ENCODE assay signal across 9 cellular contexts in the genomic region with DNA sequence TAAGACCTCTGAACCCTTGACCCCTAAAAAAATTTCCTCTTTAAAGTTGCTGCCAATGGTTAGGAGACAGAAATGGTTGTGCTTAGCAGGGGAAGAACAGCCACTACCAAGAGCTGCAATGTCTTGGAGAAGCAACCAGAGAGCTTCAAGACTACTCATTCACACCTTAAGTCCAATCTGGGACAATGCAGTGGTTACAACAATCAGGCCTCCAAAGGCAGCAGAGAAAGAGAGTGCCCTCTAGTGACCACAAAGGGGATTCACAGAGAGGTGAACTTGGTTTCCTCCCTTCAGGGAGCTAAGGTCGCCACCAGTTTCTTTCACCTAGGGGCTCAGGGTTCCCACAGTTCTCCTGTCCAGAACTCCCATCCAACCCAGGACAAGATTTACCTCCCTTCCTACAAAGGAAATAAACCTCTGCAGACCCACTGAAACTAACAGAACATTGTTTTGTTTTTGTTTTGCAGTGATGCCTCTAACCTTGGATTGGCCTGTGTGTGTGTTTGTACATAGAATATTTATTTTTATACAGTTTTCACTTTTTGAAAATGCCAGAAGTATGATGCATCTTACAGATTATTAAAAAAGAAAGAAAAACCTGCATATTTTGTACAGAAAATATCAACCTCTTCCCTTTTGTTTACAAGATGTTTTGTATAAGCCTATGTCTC.
A peak's percentile ranks its signal among the peaks of the same experiment; 100 is the strongest.
DNase-seq lines count a peak whose midpoint lies in the region; ATAC-seq and TF ChIP-seq lines count a peak whose summit lies in the region.
"Had no signal": no experiment of that assay in that cellular context is flagged by ENCODE, and none has a peak within 500 bp of the region (broad histone marks: within the 10 kb centered on the region; RNA-seq: fewer than 3 reads in every experiment).

No MANE protein-coding gene starts in this region.

- no peak overlapping the region for H3K4me3 Mint-ChIP-seq in T-cell

- H3K9me3 ChIP-seq in MM.1S (replicated peaks; ENCODE audit: insufficient read depth, low read length) (no peaks in the 10 kb centered on the region), fibroblast of lung (ENCODE audit: control insufficient read depth, insufficient read depth, low read depth, low read length) (no peaks in the 10 kb centered on the region), trophoblast cell (ENCODE audit: insufficient read depth, low read depth, low read length) (peaks cover 2% of the 10 kb centered on the region)

- H3K27me3 Mint-ChIP-seq in T-cell, result peaks cover 15 to 31% of the 10 kb centered on the region in 2 donors

- H3F3A ChIP-seq in MM.1S (ENCODE audit: insufficient read depth, low read length), result no peaks in the 10 kb centered on the region

- CTCF ChIA-PET in T-cell (lab: Charles Lee), result interaction anchor here (0.5 to 1.2 kb wide), 6 partner anchors 12 to 866 kb away, joined by 3 to 5 read pairs (median 3); a partner anchor contains a TSS

- no peak overlapping the region for H2BK12ac ChIP-seq in trophoblast cell (ENCODE audit: low read length)

- no peaks in the 10 kb centered on the region for H3K79me1 ChIP-seq in trophoblast cell (ENCODE audit: low read length)

- H4K91ac ChIP-seq in trophoblast cell (ENCODE audit: low read depth, low read length), result no peak overlapping the region

- no peaks in the 10 kb centered on the region for H3K9me2 ChIP-seq in MM.1S (replicated peaks; ENCODE audit: insufficient read depth, low read length)

- WGBS in trophoblast cell (ENCODE audit: extremely low coverage, insufficient coverage, insufficient read length), result no CpG with 5 or more reads among the region's 1 CpG

- H3K36me3 Mint-ChIP-seq in T-cell, result no peaks in the 10 kb centered on the region

- no peak overlapping the region for H3K27ac Mint-ChIP-seq in T-cell

- H3K27ac ChIP-seq in MM.1S (ENCODE audit: low read length) (no peak overlapping the region), fibroblast of lung (ENCODE audit: insufficient read depth, low read length) (no peak overlapping the region), trophoblast cell (ENCODE audit: low read depth, low read length) (no peak overlapping the region)

- no peak overlapping the region for H2AK5ac ChIP-seq in trophoblast cell (ENCODE audit: low read length)

- no peaks in the 10 kb centered on the region for H3K4me1 ChIP-seq in MM.1S (ENCODE audit: low read length)
- H3K4me1 ChIP-seq in fibroblast of lung (ENCODE audit: control insufficient read depth, extremely low read depth, insufficient read depth, low read length), result no peaks in the 10 kb centered on the region
- H3K4me1 ChIP-seq in trophoblast cell (ENCODE audit: control insufficient read depth in 1 of 2, insufficient read depth in 2 of 2, low read length in 2 of 2), result no peaks in the 10 kb centered on the region

- H3K4me3 ChIP-seq in MM.1S (ENCODE audit: low read length) (no peak overlapping the region), fibroblast of lung (replicated peaks in 1 of 4; ENCODE audit: control extremely low read depth in 1 of 4, insufficient read depth in 1 of 4, low read depth in 3 of 4, low read length in 4 of 4) (no peak overlapping the region), trophoblast cell (ENCODE audit: low read depth, low read length) (no peak overlapping the region)
- H3K4me3 ChIP-seq: skin epidermis had no signal

- no peak overlapping the region for H2BK5ac ChIP-seq in trophoblast cell (ENCODE audit: low read depth, low read length, poor library complexity)

- no peak overlapping the region for H4K8ac ChIP-seq in trophoblast cell (ENCODE audit: low read depth, low read length)

- no peak overlapping the region for H3K14ac ChIP-seq in trophoblast cell (ENCODE audit: low read length)

- H3K23ac ChIP-seq in trophoblast cell (ENCODE audit: low read length), result no peak overlapping the region

- H3K4me1 Mint-ChIP-seq in T-cell, result no peaks in the 10 kb centered on the region

- no peaks in the 10 kb centered on the region for H3K9me3 Mint-ChIP-seq in T-cell

- H4K12ac ChIP-seq in trophoblast cell (ENCODE audit: low read depth, low read length), result no peak overlapping the region

- no peaks in the 10 kb centered on the region for H3K79me2 ChIP-seq in MM.1S (ENCODE audit: low read length)
- H3K79me2 ChIP-seq in fibroblast of lung (ENCODE audit: control insufficient read depth, insufficient read depth, low read length), result no peaks in the 10 kb centered on the region
- H3K79me2 ChIP-seq in trophoblast cell (ENCODE audit: control insufficient read depth, insufficient read depth, low read length, poor library complexity), result no peaks in the 10 kb centered on the region

- H3K9ac ChIP-seq in MM.1S (ENCODE audit: low read length) (no peak overlapping the region), fibroblast of lung (ENCODE audit: insufficient read depth, low read length) (no peak overlapping the region), trophoblast cell (ENCODE audit: low read length) (no peak overlapping the region)

- no peak overlapping the region for H2AFZ ChIP-seq in MM.1S (ENCODE audit: low read length)
- no peak overlapping the region for H2AFZ ChIP-seq in fibroblast of lung (ENCODE audit: low read length)
- no peak overlapping the region for H2AFZ ChIP-seq in trophoblast cell (ENCODE audit: insufficient read depth, low read length, poor library complexity)

- H3K27me3 ChIP-seq in MM.1S (replicated peaks; ENCODE audit: insufficient read depth, low read length), result no peaks in the 10 kb centered on the region; the same call in 1 of the 2 replicates
- no peaks in the 10 kb centered on the region for H3K27me3 ChIP-seq in fibroblast of lung (ENCODE audit: control insufficient read depth, insufficient read depth, low read length)
- H3K27me3 ChIP-seq in trophoblast cell (ENCODE audit: insufficient read depth, low read length), result no peaks in the 10 kb centered on the region

- DNase-seq in COLO829 (ENCODE audit: low spot score) (peak; percentile 53), MM.1S (peak; percentile 59), T-cell (peak in 1 of 34 experiments; percentile 10), fibroblast of lung (ENCODE audit: low read depth in 2 of 2) (peak; percentile 44 to 63), trophoblast cell (peak; percentile 19 to 68)

- peak; percentile 90 for TF ChIP-seq CTCF in MM.1S (IDR thresholded peaks at IDR 0.05; ENCODE audit: low read length)
- peak; percentile 76 to 91 for TF ChIP-seq CTCF in fibroblast of lung (conservative IDR thresholded peaks at IDR 0.05 in 1 of 2, IDR thresholded peaks at IDR 0.05 in 1 of 2; ENCODE audit: low read depth in 1 of 2, low read length in 2 of 2)

- POLR2A ChIA-PET in T-cell (lab: Charles Lee), result no interaction called here

- no peak overlapping the region for H3K4me2 ChIP-seq in MM.1S (ENCODE audit: low read depth, low read length)
- H3K4me2 ChIP-seq in fibroblast of lung (ENCODE audit: extremely low read depth, insufficient read depth, low read length), result no peak overlapping the region
- H3K4me2 ChIP-seq in trophoblast cell (ENCODE audit: low read length), result no peak overlapping the region

- H3K18ac ChIP-seq in trophoblast cell (ENCODE audit: low read length), result no peak overlapping the region

- H2BK120ac ChIP-seq in trophoblast cell (ENCODE audit: insufficient read depth, low read length, poor library complexity), result no peak overlapping the region

- ATAC-seq in GM18909 (IDR thresholded peaks at IDR 0.05; ENCODE audit: poor library complexity, unreplicated experiment) (peak; percentile 63), T-cell (replicated peaks in 1 of 4) (peak in 3 of 4 experiments; percentile 29 to 58 (median 39)), HG03135 (IDR thresholded peaks at IDR 0.05; ENCODE audit: unreplicated experiment) (no peak), GM21737 (IDR thresholded peaks at IDR 0.05; ENCODE audit: unreplicated experiment) (no peak)

- H3K36me3 ChIP-seq in MM.1S (replicated peaks; ENCODE audit: insufficient read depth, low read length) (no peaks in the 10 kb centered on the region), fibroblast of lung (ENCODE audit: control insufficient read depth, insufficient read depth, low read length) (no peaks in the 10 kb centered on the region), trophoblast cell (ENCODE audit: control insufficient read depth in 1 of 2, insufficient read depth in 2 of 2, low read length in 2 of 2) (no peaks in the 10 kb centered on the region)

- H3K4ac ChIP-seq in trophoblast cell (ENCODE audit: low read depth, low read length), result no peak overlapping the region

- H4K20me1 ChIP-seq in MM.1S (ENCODE audit: insufficient read depth, low read length) (no peaks in the 10 kb centered on the region), fibroblast of lung (ENCODE audit: control insufficient read depth, extremely low read depth, insufficient read depth, low read length) (no peaks in the 10 kb centered on the region)

Comparison
In these comparisons a context has a peak if more than half of its experiments do, and no peak if none do; other contexts are left out.
1. ATAC-seq: peak in GM18909 (single experiment) and T-cell (3 of 4); none in HG03135 (single experiment) and GM21737 (single experiment).